ENCODE assay signal across 20 cellular contexts in genomic region chr7:3201306-3201705, GRCh38.
"Had no signal": no experiment of that assay in that cellular context is flagged by ENCODE, and none has a peak within 500 bp of the region (broad histone marks: within the 10 kb centered on the region; RNA-seq: fewer than 3 reads in every experiment).

No MANE protein-coding gene starts in this region.

- H3K27ac ChIP-seq: adrenal gland, gastroesophageal sphincter, heart right ventricle, lower lobe of right lung, pancreas, tibial nerve had no signal

- H3K36me3 Mint-ChIP-seq: naive thymus-derived CD4-positive, alpha-beta T cell had no signal

- H3K36me3 ChIP-seq: adrenal gland, gastroesophageal sphincter, heart right ventricle, lower lobe of right lung, pancreas, tibial nerve had no signal

- ATAC-seq: esophagus mucosa, gastroesophageal sphincter, lower lobe of right lung, T-helper 17 cell had no signal

- H3K4me3 ChIP-seq: adrenal gland, gastroesophageal sphincter, heart right ventricle, lower lobe of right lung, pancreas, tibial nerve had no signal

- H3K9me3 Mint-ChIP-seq: activated T-helper 1 cell treated with anti-CD3 and anti-CD28 coated beads, Interleukin-12 subunit alpha, Interleukin-12 subunit beta, Interleukin-2, Interleukin-4 antibody, amounts not matched to agents 30 ng/mL and 10 ng/mL and 1 ng/mL, durations not matched to agents 14 hours and 24 hours and 36 hours; central memory CD8-positive, alpha-beta T cell had no signal

- H3K4me1 Mint-ChIP-seq: stimulated activated naive CD8-positive, alpha-beta T cell treated with anti-CD3 and anti-CD28 coated beads, Interleukin-15, amount 100 ng/mL, for 72 hours had no signal

- H3K27me3 Mint-ChIP-seq: activated naive CD8-positive, alpha-beta T cell had no signal

- DNase-seq: activated CD4-positive, alpha-beta T cell treated with anti-CD3 and anti-CD28 coated beads for 4 hours; activated CD4-positive, alpha-beta T cell treated with anti-CD3 and anti-CD28 coated beads, Interleukin-2, amount 50 U/mL, for 48 hours; activated CD4-positive, CD25-positive, alpha-beta regulatory T cell; activated naive CD4-positive, alpha-beta T cell; effector memory CD4-positive, alpha-beta T cell; heart right ventricle; lower lobe of right lung; naive thymus-derived CD4-positive, alpha-beta T cell; right cardiac atrium; stimulated activated CD4-positive, alpha-beta T cell treated with anti-CD3 and anti-CD28 coated beads, Interleukin-1b, Interleukin-23, amount 100 ng/mL, for 48 hours; stimulated activated naive CD8-positive, alpha-beta T cell treated with anti-CD3 and anti-CD28 coated beads, Interleukin-15, amount 100 ng/mL, for 72 hours; T-helper 17 cell had no signal

- H3K27me3 ChIP-seq: adrenal gland, heart right ventricle, pancreas, tibial nerve had no signal

- H3K9me3 ChIP-seq: adrenal gland, lower lobe of right lung, pancreas had no signal

- H3K4me3 Mint-ChIP-seq: activated naive CD8-positive, alpha-beta T cell; activated T-helper 1 cell treated with anti-CD3 and anti-CD28 coated beads, Interleukin-12 subunit alpha, Interleukin-12 subunit beta, Interleukin-2, Interleukin-4 antibody, amounts not matched to agents 30 ng/mL and 10 ng/mL and 1 ng/mL, durations not matched to agents 14 hours and 24 hours and 36 hours; central memory CD8-positive, alpha-beta T cell; naive thymus-derived CD4-positive, alpha-beta T cell; stimulated activated naive CD8-positive, alpha-beta T cell treated with anti-CD3 and anti-CD28 coated beads, Interleukin-15, amount 100 ng/mL, for 72 hours; T-helper 17 cell had no signal

- H3K27ac Mint-ChIP-seq: activated naive CD8-positive, alpha-beta T cell; stimulated activated naive CD8-positive, alpha-beta T cell treated with anti-CD3 and anti-CD28 coated beads, Interleukin-15, amount 100 ng/mL, for 72 hours had no signal

- H3K4me1 ChIP-seq: adrenal gland, gastroesophageal sphincter, heart right ventricle, lower lobe of right lung, tibial nerve had no signal
